1 cellular context compared by ENCODE assay signal in the genomic region with DNA sequence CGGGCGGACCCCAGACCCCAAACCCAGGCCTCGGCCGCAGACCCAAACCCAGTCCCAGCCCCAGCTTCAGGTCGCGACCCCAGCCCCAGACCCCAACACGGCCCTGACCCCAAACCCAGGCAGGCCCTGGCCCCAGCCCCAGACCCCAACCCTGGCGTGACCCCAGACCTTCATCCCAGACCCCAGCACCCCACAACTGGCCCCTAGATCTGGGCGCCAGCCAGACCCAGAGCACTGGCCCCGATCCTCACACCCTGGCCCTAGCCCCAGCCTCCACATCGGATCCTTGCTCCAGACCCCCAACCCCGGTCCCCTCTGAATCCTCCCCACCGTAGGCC.
TF ChIP-seq lines count a peak whose summit lies in the region.

No MANE protein-coding gene starts in this region.

TF ChIP-seq in GM23338, 12 proteins besides CTCF, POLR2A, EP300 and RAD21 (continued from another document):
- TF ChIP-seq STAT1 (IDR thresholded peaks at IDR 0.05; ENCODE audit: unreplicated experiment), result no peak
